In the genomic region with DNA sequence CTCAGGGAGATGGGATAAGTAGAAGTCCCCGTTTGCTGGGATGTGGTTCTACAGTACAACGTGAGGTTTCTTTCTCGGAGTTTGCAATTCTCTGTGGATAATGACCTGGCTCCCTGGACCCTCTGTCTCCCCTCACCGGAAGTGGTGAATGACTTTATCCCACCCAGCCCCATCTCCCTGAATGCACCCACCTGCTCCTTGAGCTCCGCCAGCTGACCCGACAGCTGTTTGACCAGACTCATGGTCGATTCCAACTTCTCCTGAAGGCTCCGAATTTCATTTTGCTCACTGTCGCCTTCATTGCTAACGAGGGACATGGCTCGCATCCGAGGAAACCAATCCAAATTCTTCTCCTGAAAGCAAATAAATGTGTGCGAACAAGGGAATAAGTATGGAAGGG, we compare ENCODE assay signal across 19 cellular contexts.
"Had no signal": no experiment of that assay in that cellular context is flagged by ENCODE, and none has a peak within 500 bp of the region (broad histone marks: within the 10 kb centered on the region; RNA-seq: fewer than 3 reads in every experiment).

No MANE protein-coding gene starts in this region.

- H3K4me3 Mint-ChIP-seq: activated T-helper 1 cell treated with anti-CD3 and anti-CD28 coated beads, Interleukin-12 subunit alpha, Interleukin-12 subunit beta, Interleukin-2, Interleukin-4 antibody, amounts not matched to agents 30 ng/mL and 10 ng/mL and 1 ng/mL, durations not matched to agents 14 hours and 24 hours and 36 hours; endodermal cell; naive thymus-derived CD4-positive, alpha-beta T cell had no signal

- H3K27ac ChIP-seq: heart left ventricle, left lung, vagina, WERI-Rb-1 had no signal

- H3K27me3 Mint-ChIP-seq: naive thymus-derived CD4-positive, alpha-beta T cell had no signal

- DNase-seq: activated CD4-positive, alpha-beta T cell treated with anti-CD3 and anti-CD28 coated beads for 1 hour; activated CD4-positive, alpha-beta T cell treated with anti-CD3 and anti-CD28 coated beads, Interleukin-2, amount 50 U/mL, for 4 hours; cerebellar nuclear complex; endodermal cell; erythroblast; kidney; naive thymus-derived CD4-positive, alpha-beta T cell; stimulated activated CD4-positive, alpha-beta T cell treated with anti-CD3 and anti-CD28 coated beads, Interleukin-12 subunit alpha, Interleukin-12 subunit beta, amount 100 ng/mL, for 4 hours; stimulated activated CD4-positive, alpha-beta T cell treated with anti-CD3 and anti-CD28 coated beads, Interleukin-1b, Interleukin-23, amount 100 ng/mL, for 48 hours; stimulated activated CD8-positive, alpha-beta memory T cell treated with anti-CD3 and anti-CD28 coated beads, Interleukin-4, amount 100 ng/mL, for 48 hours; stimulated activated naive CD4-positive, alpha-beta T cell treated with Interleukin-2 at 50 U/mL for 16 hours; SW 1271; T-helper 2 cell; WERI-Rb-1 had no signal

- H3K27ac Mint-ChIP-seq: activated T-helper 1 cell treated with anti-CD3 and anti-CD28 coated beads, Interleukin-12 subunit alpha, Interleukin-12 subunit beta, Interleukin-2, Interleukin-4 antibody, amounts not matched to agents 30 ng/mL and 10 ng/mL and 1 ng/mL, durations not matched to agents 14 hours and 24 hours and 36 hours; endodermal cell; naive thymus-derived CD4-positive, alpha-beta T cell had no signal

- H3K9me3 Mint-ChIP-seq: activated T-helper 1 cell treated with anti-CD3 and anti-CD28 coated beads, Interleukin-12 subunit alpha, Interleukin-12 subunit beta, Interleukin-2, Interleukin-4 antibody, amounts not matched to agents 30 ng/mL and 10 ng/mL and 1 ng/mL, durations not matched to agents 14 hours and 24 hours and 36 hours; endodermal cell had no signal

- H3K36me3 ChIP-seq: WERI-Rb-1 had no signal

- H3K4me3 ChIP-seq: heart left ventricle, left lung, tibial nerve, vagina had no signal

- H3K9me3 ChIP-seq: heart left ventricle, left lung, tibial nerve, vagina had no signal

- H3K27me3 ChIP-seq: heart left ventricle, left lung, tibial nerve, vagina had no signal

- H3K4me1 ChIP-seq: vagina had no signal
